ENCODE assay signal across 15 cellular contexts in genomic region chr14:57259672-57260071, GRCh38. TPM values are rescaled to one million over a fixed set of nuclear protein-coding genes. Genes with fewer than 3 reads are reported as not detected.
DNase-seq lines count a peak whose midpoint lies in the region; ATAC-seq, FAIRE-seq and TF ChIP-seq lines count a peak whose summit lies in the region.
"Had no signal": no experiment of that assay in that cellular context is flagged by ENCODE, and none has a peak within 500 bp of the region (broad histone marks: within the 10 kb centered on the region; RNA-seq: fewer than 3 reads in every experiment).

No MANE protein-coding gene starts in this region.

- no peak for TF ChIP-seq POLR2A in K562 (conservative IDR thresholded peaks at IDR 0.05)

- H3K9me3 ChIP-seq in K562 (replicated peaks; ENCODE audit: control insufficient read depth, insufficient read depth, low read depth, low read length): no peaks in the 10 kb centered on the region

- no peaks in the 10 kb centered on the region for H3K9me1 ChIP-seq in K562 (ENCODE audit: control insufficient read depth, insufficient read depth, low read length)

- POLR2A ChIA-PET in K562 (lab: Yijun Ruan, JAX): interaction anchor here (1.4 kb wide), 1 partner anchor 9 kb away, joined by 7 read pairs; the partner anchor contains the start of genes AP5M1 and EXOC5
- POLR2A ChIA-PET in HEK293T (lab: Yijun Ruan, JAX): interaction anchor here (1.0 to 2.5 kb wide), 2 partner anchors 9 kb away, joined by 6 to 8 read pairs; partner anchors contain the start of genes AP5M1 and EXOC5

- TF ChIP-seq EP300 in K562 (IDR thresholded peaks at IDR 0.05; ENCODE audit: low read length): no peak

- H2AK5ac ChIP-seq in mesendoderm (ENCODE audit: low read length): no peak overlapping the region

- BruUV-seq in Calu3 (replicated peaks; lab: Mats Ljungman, UMichigan) (no TSS peak), K562 (replicated peaks; lab: Mats Ljungman, UMichigan) (no TSS peak)

- peak overlapping the region; percentile 18 for H3K4me3 ChIP-seq in K562
- no peak overlapping the region for H3K4me3 ChIP-seq in mesendoderm (ENCODE audit: low read length)
- H3K4me3 ChIP-seq: HAP-1 had no signal

- H4K8ac ChIP-seq in mesendoderm (ENCODE audit: low read depth, low read length): no peak overlapping the region

- no peak overlapping the region for H3K18ac ChIP-seq in mesendoderm (ENCODE audit: low read length)

- H3K56ac ChIP-seq in mesendoderm (ENCODE audit: low read length): no peak overlapping the region

- H3K79me2 ChIP-seq in K562 (ENCODE audit: control insufficient read depth, insufficient read depth, low read length) (peaks cover 93% of the 10 kb centered on the region), mesendoderm (ENCODE audit: control insufficient read depth, insufficient read depth, low read length) (peaks cover 54% of the 10 kb centered on the region)

- CTCF ChIA-PET in Calu3 (lab: Charles Lee) (no interaction called here), K562 (lab: Yijun Ruan, JAX; ENCODE audit: low intra/inter-chr PET ratio) (no interaction called here), HEK293T (lab: Yijun Ruan, JAX) (interaction anchor here (0.7 kb wide), 2 partner anchors 17 to 401 kb away, joined by 3 read pairs; no protein-coding TSS in a partner anchor)

- peak overlapping the region; percentile 60 for H3K4me2 ChIP-seq in K562 (ENCODE audit: insufficient read depth, low read length)
- no peak overlapping the region for H3K4me2 ChIP-seq in mesendoderm (ENCODE audit: low read length)

- in situ Hi-C loops in K562 (cut with MboI): no loop called here

- peaks cover 19% of the 10 kb centered on the region; the same call in 2 of the 3 replicates for H3K36me3 ChIP-seq in K562 (ENCODE audit: control insufficient read depth, insufficient read depth, low read length)
- no peaks in the 10 kb centered on the region for H3K36me3 ChIP-seq in mesendoderm (ENCODE audit: control insufficient read depth, insufficient read depth, low read length)
- H3K36me3 ChIP-seq: HAP-1 had no signal

- peaks cover 19% of the 10 kb centered on the region for H3K79me1 ChIP-seq in mesendoderm (ENCODE audit: low read length)

- 0% methylated on average over 1 of the region's 1 CpG for WGBS in K562 (ENCODE audit: insufficient coverage, low coverage, missing lambda C conversion rate)
- no CpG with 5 or more reads among the region's 1 CpG for WGBS in mesendoderm (ENCODE audit: extremely low coverage, insufficient coverage, low lambda C conversion rate)

- peak overlapping the region; percentile 4 for H3K4me3 Mint-ChIP-seq in Calu3 (ENCODE audit: low read depth, unreplicated experiment)
- H3K4me3 Mint-ChIP-seq in HFFc6: no peak overlapping the region
- H3K4me3 Mint-ChIP-seq: CD14-positive monocyte; CD8-positive, alpha-beta T cell had no signal

- no peak overlapping the region for H3K4ac ChIP-seq in mesendoderm (ENCODE audit: low read depth, low read length)

- intact Hi-C loops in Calu3 (cut with micrococcal nuclease; ENCODE audit: unreplicated experiment): no loop called here
- intact Hi-C loops in K562 (cut with micrococcal nuclease): no loop called here

- H4K5ac ChIP-seq in mesendoderm (ENCODE audit: low read length): no peak overlapping the region

- no peak overlapping the region for H3K27ac Mint-ChIP-seq in Calu3 (ENCODE audit: unreplicated experiment)
- peak overlapping the region; percentile 19; the same call in 1 of the 2 replicates for H3K27ac Mint-ChIP-seq in HFFc6
- H3K27ac Mint-ChIP-seq: CD8-positive, alpha-beta T cell had no signal

- no peaks in the 10 kb centered on the region for H3K27me3 Mint-ChIP-seq in Calu3 (ENCODE audit: unreplicated experiment)
- H3K27me3 Mint-ChIP-seq in HFFc6 (ENCODE audit: insufficient read depth): no peaks in the 10 kb centered on the region

- FAIRE-seq in K562 (lab: Jason Lieb, UNC): no peak

- TF ChIP-seq CTCF in Calu3 (IDR thresholded peaks at IDR 0.05; ENCODE audit: unreplicated experiment) (no peak), HFFc6 (IDR thresholded peaks at IDR 0.05) (no peak), K562 (IDR thresholded peaks at IDR 0.05 in 2 of 3, conservative IDR thresholded peaks at IDR 0.05 in 1 of 3; ENCODE audit: insufficient read depth in 2 of 3, low read depth in 1 of 3, low read length in 3 of 3) (no peak)

- peak overlapping the region; percentile 77 for H3K27ac ChIP-seq in K562 (ENCODE audit: extremely low read depth, low read depth, low read length)
- no peak overlapping the region for H3K27ac ChIP-seq in mesendoderm (ENCODE audit: low read depth, low read length)
- H3K27ac ChIP-seq: 22Rv1 had no signal

- no peak overlapping the region for H3K23ac ChIP-seq in mesendoderm (ENCODE audit: low read length)

- H3K4me1 Mint-ChIP-seq in Calu3 (ENCODE audit: low read depth, unreplicated experiment) (peaks cover 41% of the 10 kb centered on the region), HFFc6 (ENCODE audit: low read depth) (peaks cover 48% of the 10 kb centered on the region)

- no peak for TF ChIP-seq RAD21 in K562 (CRISPR knock-in tag; conservative IDR thresholded peaks at IDR 0.05 in 1 of 2, IDR thresholded peaks at IDR 0.05 in 1 of 2)

- no peaks in the 10 kb centered on the region for H3K9me3 Mint-ChIP-seq in Calu3 (ENCODE audit: low read depth, unreplicated experiment)
- 0 out of 2 replicates have a peak, but pooled peaks cover 5% of the 10 kb centered on the region for H3K9me3 Mint-ChIP-seq in HFFc6

- peaks cover 4 to 16% of the 10 kb centered on the region in 2 experiments; a peak in 3 of 5 replicates for H3K4me1 ChIP-seq in K562 (replicated peaks in 1 of 2; ENCODE audit: control insufficient read depth in 2 of 2, insufficient read depth in 2 of 2, low read length in 2 of 2)
- H3K4me1 ChIP-seq in mesendoderm (ENCODE audit: control insufficient read depth, low read depth, low read length): peaks cover 2% of the 10 kb centered on the region

- H3K9ac ChIP-seq in K562 (ENCODE audit: insufficient read depth in 1 of 2, low read depth in 2 of 2, low read length in 2 of 2) (peak overlapping the region in 1 of 2 experiments; percentile 25; a peak in 2 of 4 replicates), mesendoderm (ENCODE audit: low read length) (no peak overlapping the region)

- H2BK5ac ChIP-seq in mesendoderm (ENCODE audit: low read length): no peak overlapping the region

- H2BK15ac ChIP-seq in mesendoderm (replicated peaks; ENCODE audit: low read depth): no peak overlapping the region

- no peak overlapping the region; the same call in 1 of the 2 replicates for H2AFZ ChIP-seq in K562 (ENCODE audit: low read depth, low read length)

- H3K27me3 ChIP-seq in K562 (ENCODE audit: control insufficient read depth in 2 of 2, insufficient read depth in 2 of 2, low read length in 2 of 2) (no peaks in the 10 kb centered on the region), mesendoderm (ENCODE audit: insufficient read depth, low read length, poor library complexity) (no peaks in the 10 kb centered on the region)

- no peaks in the 10 kb centered on the region for H4K20me1 ChIP-seq in K562 (replicated peaks; ENCODE audit: control insufficient read depth, insufficient read depth, low read length)

- peak; percentile 65 for ATAC-seq in K562
- ATAC-seq: CD8-positive, alpha-beta T cell had no signal

- no peak overlapping the region for H2BK120ac ChIP-seq in mesendoderm (ENCODE audit: low read depth, low read length)

- H3K36me3 Mint-ChIP-seq in Calu3 (ENCODE audit: insufficient read depth, unreplicated experiment) (peaks cover 5% of the 10 kb centered on the region), HFFc6 (ENCODE audit: low read depth) (peaks cover 37% of the 10 kb centered on the region)

- DNase-seq in Calu3 (no peak), HFFc6 (no peak), K562 (ENCODE audit: extremely low read depth in 1 of 4, low spot score in 3 of 4) (no peak), mesendoderm (peak; percentile 38), KG1 (lab: John Stamatoyannopoulos, UW) (no peak), SKM-1 (lab: John Stamatoyannopoulos, UW; ENCODE audit: unreplicated experiment) (no peak), HEK293T (ENCODE audit: extremely low spot score) (no peak), dedifferentiated amniotic fluid mesenchymal stem cell (ENCODE audit: extremely low spot score) (no peak)
- DNase-seq: CD8-positive, alpha-beta T cell; COR-L47; DMS53; GOT3 had no signal

RNA-seq across cellular contexts. Expression of gene EXOC5, which starts 9.0 kb away (rescaled TPM):
- total RNA-seq in Calu3 (2022) (62.4 and 67.2 TPM in 2 replicates), K562 (2014; rRNA removed) (20.1 and 24.1 TPM in 2 replicates), K562 (2014; rRNA removed; fragmentation: Illumina TruSeq; extraction: Trizol) (50.3 and 59.2 TPM in 2 replicates), K562 (2015; rRNA removed; fragmentation: Illumina TruSeq; extraction: Trizol) (30.4 and 35.2 TPM in 2 replicates), K562 (2021) (42.2 and 45.5 TPM in 2 replicates)
- 100 to 1,000 TPM; 102 to 117 (median 111) TPM for total RNA-seq in HFFc6 (2021; fragmentation: NEBNext Ultra II Directional; extraction: Animal tissue kit (Norgen Biotek cat#: 25700))
- 10.9 and 58.0 TPM in 2 replicates for total RNA-seq in K562 (2011; cell fraction: chromatin; rRNA removed; ENCODE audit: low replicate concordance)
- total RNA-seq in K562 (2011; cell fraction: nucleolus; rRNA removed): 8.3 and 8.9 TPM in 2 replicates
- total RNA-seq in K562 (2011; cell fraction: nucleoplasm; rRNA removed): 17.5 and 29.0 TPM in 2 replicates
- polyA plus RNA-seq in K562 (2011; rRNA removed) (31.7 and 44.2 TPM in 2 replicates), K562 (2014; fragmentation: Illumina TruSeq; extraction: Trizol) (27.3 and 32.0 TPM in 2 replicates), K562 (2014; fragmentation: Nextera tagmentation; extraction: Ambion mirVana) (1 to 10 TPM; 5.7 to 7.7 TPM), K562 (2014; rRNA removed) (19.9 TPM in 2 replicates)
- 10.9 and 18.7 TPM in 2 replicates for polyA plus RNA-seq in K562 (2011; cell fraction: cytosol; rRNA removed)
- polyA plus RNA-seq in K562 (2011; cell fraction: nucleus; rRNA removed): 9.1 and 12.9 TPM in 2 replicates
- polyA plus RNA-seq in K562 (2012): 22.5 and 26.0 TPM in 2 replicates
- 51.2 and 62.9 TPM in 2 replicates for polyA minus RNA-seq in K562 (2011; rRNA and poly(A)+ RNA removed)
- 28.8 and 32.9 TPM in 2 replicates for polyA minus RNA-seq in K562 (2011; cell fraction: cytosol; rRNA and poly(A)+ RNA removed)
- 11.3 and 16.1 TPM in 2 replicates for polyA minus RNA-seq in K562 (2011; cell fraction: nucleus; rRNA and poly(A)+ RNA removed)
- polyA plus RNA-seq in mesendoderm (2013, experiment 1 of 2): 48.2 TPM
- 46.6 TPM for polyA plus RNA-seq in mesendoderm (2013, experiment 2 of 2)

RNA-seq across cellular contexts. Expression of gene AP5M1, which starts 9.1 kb away (rescaled TPM):
- total RNA-seq in Calu3 (2022) (34.2 and 38.3 TPM in 2 replicates), K562 (2014; rRNA removed) (12.7 and 16.1 TPM in 2 replicates), K562 (2014; rRNA removed; fragmentation: Illumina TruSeq; extraction: Trizol) (32.6 and 37.5 TPM in 2 replicates), K562 (2015; rRNA removed; fragmentation: Illumina TruSeq; extraction: Trizol) (27.6 and 28.2 TPM in 2 replicates), K562 (2021) (30.9 and 34.4 TPM in 2 replicates)
- total RNA-seq in HFFc6 (2021; fragmentation: NEBNext Ultra II Directional; extraction: Animal tissue kit (Norgen Biotek cat#: 25700)): 10 to 100 TPM; 37.2 to 54.9 (median 44.9) TPM
- 15.3 and 43.8 TPM in 2 replicates for total RNA-seq in K562 (2011; cell fraction: chromatin; rRNA removed; ENCODE audit: low replicate concordance)
- 9.8 and 13.7 TPM in 2 replicates for total RNA-seq in K562 (2011; cell fraction: nucleolus; rRNA removed)
- total RNA-seq in K562 (2011; cell fraction: nucleoplasm; rRNA removed): 20.7 and 40.5 TPM in 2 replicates
- polyA plus RNA-seq in K562 (2011; rRNA removed) (27.0 and 35.6 TPM in 2 replicates), K562 (2014; fragmentation: Illumina TruSeq; extraction: Trizol) (25.8 and 29.7 TPM in 2 replicates), K562 (2014; fragmentation: Nextera tagmentation; extraction: Ambion mirVana) (10 to 100 TPM; 44.2 to 51.7 TPM), K562 (2014; rRNA removed) (20.9 and 22.0 TPM in 2 replicates)
- 11.1 and 21.6 TPM in 2 replicates for polyA plus RNA-seq in K562 (2011; cell fraction: cytosol; rRNA removed)
- polyA plus RNA-seq in K562 (2011; cell fraction: nucleus; rRNA removed): 12.4 and 17.5 TPM in 2 replicates
- polyA plus RNA-seq in K562 (2012): 16.9 and 18.9 TPM in 2 replicates
- 49.6 and 57.8 TPM in 2 replicates for polyA minus RNA-seq in K562 (2011; rRNA and poly(A)+ RNA removed)
- polyA minus RNA-seq in K562 (2011; cell fraction: cytosol; rRNA and poly(A)+ RNA removed): 17.8 and 19.0 TPM in 2 replicates
- polyA minus RNA-seq in K562 (2011; cell fraction: nucleus; rRNA and poly(A)+ RNA removed): 17.4 and 33.0 TPM in 2 replicates
- 30.4 TPM for polyA plus RNA-seq in mesendoderm (2013, experiment 1 of 2)
- 29.4 TPM for polyA plus RNA-seq in mesendoderm (2013, experiment 2 of 2)
